Comparison of ENCODE assay signal across 7 cellular contexts in the genomic region with DNA sequence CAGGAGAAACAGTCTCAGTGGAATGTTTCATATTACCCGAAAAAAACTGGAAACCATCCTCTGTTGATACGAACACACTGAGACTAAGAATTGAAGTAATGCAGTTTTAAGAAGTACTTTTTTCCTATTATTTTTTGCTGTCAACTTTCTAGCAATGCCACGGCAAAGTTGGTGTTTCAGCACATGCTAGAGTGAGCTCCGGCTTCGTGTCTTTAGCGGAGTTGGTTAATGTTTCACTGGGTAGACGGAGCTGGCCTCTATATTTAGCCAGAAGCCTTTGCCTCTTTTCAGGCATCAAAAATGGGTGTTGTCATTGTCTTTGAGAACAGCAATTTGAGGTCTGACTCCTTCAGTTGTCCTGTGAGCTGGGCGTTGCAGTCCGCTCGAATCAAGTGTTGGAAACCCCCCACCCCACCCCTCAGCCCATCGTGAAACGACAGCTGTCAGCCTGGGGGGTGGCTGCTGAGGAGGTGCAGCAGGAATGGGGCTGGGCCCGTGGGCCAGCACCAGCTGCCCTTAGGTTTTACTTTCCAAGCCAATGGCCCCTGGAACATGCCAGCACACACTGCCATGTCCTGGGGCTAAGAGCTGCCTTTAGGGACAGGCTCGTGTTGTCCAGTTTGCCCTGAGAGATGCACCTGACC. TPM values are rescaled to one million over a fixed set of nuclear protein-coding genes. Genes with fewer than 3 reads are reported as not detected.
DNase-seq lines count a peak whose midpoint lies in the region; ATAC-seq and TF ChIP-seq lines count a peak whose summit lies in the region.
"Not testable (repeated sequence)": the region's sequence is repeated elsewhere in the genome, so short reads cannot be mapped to it uniquely, and the experiment has no call there.

No MANE protein-coding gene starts in this region.

- H3K36me3 ChIP-seq in BLaER1; adipocyte (ENCODE audit: control insufficient read depth, insufficient read depth, low read length, severe bottlenecking); cardiac muscle cell: not testable (repeated sequence)

- ATAC-seq in left colon: peak; percentile 21
- not testable (repeated sequence) for ATAC-seq in sciatic nerve

- not testable (repeated sequence) for H3K9ac ChIP-seq in BLaER1
- peak overlapping the region; percentile 29 for H3K9ac ChIP-seq in adipocyte (ENCODE audit: low read length)

- DNase-seq in HuH-7 (ENCODE audit: low spot score) (peak; percentile 48), left colon (peak in 1 of 2 donors; percentile 21), myocyte (ENCODE audit: low read depth) (peak; percentile 91), sciatic nerve (ENCODE audit: low spot score) (peak; percentile 45)
- DNase-seq in adipocyte (ENCODE audit: low read depth); cardiac muscle cell (ENCODE audit: low read depth in 1 of 2, low spot score in 1 of 2): not testable (repeated sequence)

- H3K4me1 ChIP-seq in BLaER1: peaks cover 89% of the 10 kb centered on the region
- peaks cover 34% of the 10 kb centered on the region for H3K4me1 ChIP-seq in adipocyte (ENCODE audit: control insufficient read depth, insufficient read depth, low read length)
- peaks cover 11% of the 10 kb centered on the region for H3K4me1 ChIP-seq in cardiac muscle cell (ENCODE audit: low read depth)

- H3K27me3 ChIP-seq in BLaER1; adipocyte (replicated peaks; ENCODE audit: control insufficient read depth, insufficient read depth, low read length); cardiac muscle cell: not testable (repeated sequence)

- H3K4me3 ChIP-seq in BLaER1; adipocyte (ENCODE audit: low read length); cardiac muscle cell: not testable (repeated sequence)

- H3K27ac ChIP-seq in BLaER1: not testable (repeated sequence)
- H3K27ac ChIP-seq in cardiac muscle cell: peak overlapping the region; percentile 48

- intact Hi-C loops in left colon (cut with DNase I, micrococcal nuclease) (loop anchor here in 1 of 2 donors (5.0 kb wide), 1 partner anchor 137 kb away; no protein-coding TSS in a partner anchor), sciatic nerve (cut with DNase I) (loop anchor here (2.0 kb wide), 1 partner anchor 60 kb away; no protein-coding TSS in a partner anchor)

- H4K20me1 ChIP-seq in BLaER1: not testable (repeated sequence)

- H3K4me2 ChIP-seq in BLaER1: peak overlapping the region; percentile 77

- H3K9me3 ChIP-seq in BLaER1; adipocyte (ENCODE audit: control insufficient read depth, low read length); cardiac muscle cell (ENCODE audit: low read depth): not testable (repeated sequence)

- not testable (repeated sequence) for TF ChIP-seq CTCF in cardiac muscle cell (IDR thresholded peaks at IDR 0.05; ENCODE audit: low read depth, low read length)

RNA-seq across cellular contexts. Expression of gene ADAMTS7, which starts 56.5 kb away (rescaled TPM):
- total RNA-seq in cardiac muscle cell: 20.4 and 35.3 TPM in 2 replicates
- polyA plus RNA-seq in cardiac muscle cell: 11.8 and 16.4 TPM in 2 replicates
- total RNA-seq in left colon: 1 to 10 TPM in 1 of 2 donors, under 1 TPM in 1; 0.92 to 2.4 TPM
- 31.9 and 36.4 TPM in 2 replicates for total RNA-seq in myocyte
- 59.6 TPM for polyA plus RNA-seq in myocyte (2012)
- total RNA-seq in sciatic nerve: 16.6 TPM
